Comparison of ENCODE assay signal across 20 cellular contexts in genomic region chr7:129642871-129643515, GRCh38. TPM values are rescaled to one million over a fixed set of nuclear protein-coding genes. Genes with fewer than 3 reads are reported as not detected.
DNase-seq lines count a peak whose midpoint lies in the region; ATAC-seq and TF ChIP-seq lines count a peak whose summit lies in the region.
"Had no signal": no experiment of that assay in that cellular context is flagged by ENCODE, and none has a peak within 500 bp of the region (broad histone marks: within the 10 kb centered on the region; RNA-seq: fewer than 3 reads in every experiment).

No MANE protein-coding gene starts in this region.

- no peaks in the 10 kb centered on the region; the same call in 2 of the 3 replicates for H3K9me3 Mint-ChIP-seq in GM23338
- no peaks in the 10 kb centered on the region for H3K9me3 Mint-ChIP-seq in activated naive CD4-positive, alpha-beta T cell treated with anti-CD3 and anti-CD28 coated beads for 36 hours
- H3K9me3 Mint-ChIP-seq: activated CD4-positive, alpha-beta T cell treated with anti-CD3 and anti-CD28 coated beads, Interleukin-2, amount 10 ng/mL, durations not matched to agents 24 days and 14 days; stimulated activated naive B cell treated with anti-CD40 and anti-IgM and Interleukin-4, amounts not matched to agents 10 μg/mL and 1 μg/mL and 100 μg/mL, for 72 hours had no signal

- H3F3A ChIP-seq in GM23338 (replicated peaks; ENCODE audit: low read depth) (peaks cover 9% of the 10 kb centered on the region), PC-3 (ENCODE audit: low read length, unreplicated experiment) (no peaks in the 10 kb centered on the region)

- H3K27ac Mint-ChIP-seq in GM23338: no peak overlapping the region; the same call in 1 of the 2 replicates
- no peak overlapping the region for H3K27ac Mint-ChIP-seq in activated naive CD4-positive, alpha-beta T cell treated with anti-CD3 and anti-CD28 coated beads for 36 hours
- H3K27ac Mint-ChIP-seq: activated CD4-positive, alpha-beta T cell treated with anti-CD3 and anti-CD28 coated beads, Interleukin-2, amount 10 ng/mL, durations not matched to agents 24 days and 14 days; stimulated activated naive B cell treated with anti-CD40 and anti-IgM and Interleukin-4, amounts not matched to agents 10 μg/mL and 1 μg/mL and 100 μg/mL, for 72 hours had no signal

- H3K4me2 ChIP-seq in GM23338 (no peak overlapping the region), PC-3 (ENCODE audit: low read length) (peak overlapping the region; percentile 59), fibroblast of lung (ENCODE audit: extremely low read depth, insufficient read depth, low read length) (peak overlapping the region; percentile 46), skeletal muscle satellite cell (ENCODE audit: low read length) (peak overlapping the region; percentile 53)

- no peaks in the 10 kb centered on the region for H3K27me3 Mint-ChIP-seq in GM23338 (ENCODE audit: insufficient read depth, low read depth, poor library complexity)
- no peaks in the 10 kb centered on the region for H3K27me3 Mint-ChIP-seq in activated naive CD4-positive, alpha-beta T cell treated with anti-CD3 and anti-CD28 coated beads for 36 hours (ENCODE audit: low read depth)
- H3K27me3 Mint-ChIP-seq: activated CD4-positive, alpha-beta T cell treated with anti-CD3 and anti-CD28 coated beads, Interleukin-2, amount 10 ng/mL, durations not matched to agents 24 days and 14 days; stimulated activated naive B cell treated with anti-CD40 and anti-IgM and Interleukin-4, amounts not matched to agents 10 μg/mL and 1 μg/mL and 100 μg/mL, for 72 hours had no signal

- POLR2A ChIA-PET in PC-3 (lab: Charles Lee; ENCODE audit: unreplicated experiment): interaction anchor here (0.6 kb wide), 2 partner anchors 14 to 502 kb away, joined by 3 to 5 read pairs; no protein-coding TSS in a partner anchor

- H3K4me3 ChIP-seq in GM23338: no peak overlapping the region
- no peak overlapping the region; the same call in 1 of the 2 replicates for H3K4me3 ChIP-seq in PC-3 (ENCODE audit: low read length)
- H3K4me3 ChIP-seq in fibroblast of lung (replicated peaks in 1 of 4; ENCODE audit: control extremely low read depth in 1 of 4, insufficient read depth in 1 of 4, low read depth in 3 of 4, low read length in 4 of 4): no peak overlapping the region
- H3K4me3 ChIP-seq in skeletal muscle satellite cell (ENCODE audit: low read length): no peak overlapping the region
- H3K4me3 ChIP-seq: adrenal gland, lower lobe of right lung, thyroid gland had no signal

- CTCF ChIA-PET in PC-3 (lab: Charles Lee): interaction anchor here (0.5 to 1.6 kb wide), 5 partner anchors 149 to 300 kb away, joined by 4 to 10 read pairs (median 7); no protein-coding TSS in a partner anchor
- CTCF ChIA-PET in activated naive CD4-positive, alpha-beta T cell treated with anti-CD3 and anti-CD28 coated beads for 36 hours (lab: Charles Lee): interaction anchor here (0.6 to 2.5 kb wide), 14 partner anchors 9 to 424 kb away, joined by 3 to 14 read pairs (median 4); no protein-coding TSS in a partner anchor

- no peak overlapping the region for H3K4me3 Mint-ChIP-seq in GM23338
- H3K4me3 Mint-ChIP-seq in activated naive CD4-positive, alpha-beta T cell treated with anti-CD3 and anti-CD28 coated beads for 36 hours: no peak overlapping the region
- H3K4me3 Mint-ChIP-seq: activated CD4-positive, alpha-beta T cell treated with anti-CD3 and anti-CD28 coated beads, Interleukin-2, amount 10 ng/mL, durations not matched to agents 24 days and 14 days; stimulated activated naive B cell treated with anti-CD40 and anti-IgM and Interleukin-4, amounts not matched to agents 10 μg/mL and 1 μg/mL and 100 μg/mL, for 72 hours had no signal

- peaks cover 62% of the 10 kb centered on the region for H3K79me2 ChIP-seq in GM23338 (replicated peaks; ENCODE audit: insufficient read depth)
- peaks cover 28% of the 10 kb centered on the region for H3K79me2 ChIP-seq in PC-3 (ENCODE audit: low read length)
- peaks cover 3% of the 10 kb centered on the region for H3K79me2 ChIP-seq in fibroblast of lung (ENCODE audit: control insufficient read depth, insufficient read depth, low read length)

- ATAC-seq in GM23338 (peak; percentile 21; the same call in 2 of the 3 replicates), PC-3 (no peak), GM19351 (IDR thresholded peaks at IDR 0.05; ENCODE audit: unreplicated experiment) (no peak)
- ATAC-seq: stimulated activated naive B cell treated with anti-CD40 and anti-IgM and Interleukin-4, amounts not matched to agents 10 μg/mL and 1 μg/mL and 100 μg/mL, for 72 hours had no signal

- TF ChIP-seq CTCF in GM23338 (conservative IDR thresholded peaks at IDR 0.05; ENCODE audit: low read depth in 2 of 2): no peak
- no peak for TF ChIP-seq CTCF in PC-3 (conservative IDR thresholded peaks at IDR 0.05; ENCODE audit: low read depth, low read length)
- no peak for TF ChIP-seq CTCF in fibroblast of lung (conservative IDR thresholded peaks at IDR 0.05 in 1 of 2, IDR thresholded peaks at IDR 0.05 in 1 of 2; ENCODE audit: low read depth in 1 of 2, low read length in 2 of 2)

- H3K9me2 ChIP-seq in GM23338 (ENCODE audit: insufficient read depth): no peaks in the 10 kb centered on the region
- H3K9me2 ChIP-seq in PC-3 (replicated peaks; ENCODE audit: low read length): no peaks in the 10 kb centered on the region

- DNase-seq in GM23338 (ENCODE audit: low spot score) (no peak), PC-3 (no peak), fibroblast of lung (ENCODE audit: low read depth in 2 of 2) (peak in 1 of 2 donors; percentile 50), SIG-M5 treated with dmso at 0.1 percent for 504 hours (lab: John Stamatoyannopoulos, UW; ENCODE audit: unreplicated experiment) (no peak)
- no peak for DNase-seq in activated naive CD4-positive, alpha-beta T cell treated with anti-CD3 and anti-CD28 coated beads for 36 hours
- DNase-seq: activated CD4-positive, alpha-beta T cell treated with anti-CD3 and anti-CD28 coated beads, Interleukin-2, amount 10 ng/mL, durations not matched to agents 24 days and 14 days; activated CD8-positive, alpha-beta memory T cell treated with anti-CD3 and anti-CD28 coated beads, Interleukin-2, amount 50 U/mL, for 4 hours; activated effector memory CD4-positive, alpha-beta T cell treated with Interleukin-2 at 50 U/mL for 16 hours; adrenal gland; AML-193; Caco-2; central memory CD4-positive, alpha-beta T cell; effector CD4-positive, alpha-beta T cell; lower lobe of right lung; NCI-H1436 treated with DMSO at 0.1 percent for 48 hours; NCI-H345; stimulated activated naive B cell treated with anti-CD40 and anti-IgM and Interleukin-4, amounts not matched to agents 10 μg/mL and 1 μg/mL and 100 μg/mL, for 72 hours; thyroid gland had no signal

- H3K27me3 ChIP-seq in GM23338 (ENCODE audit: insufficient read depth): no peaks in the 10 kb centered on the region
- no peaks in the 10 kb centered on the region for H3K27me3 ChIP-seq in PC-3 (ENCODE audit: low read length)
- no peaks in the 10 kb centered on the region for H3K27me3 ChIP-seq in fibroblast of lung (ENCODE audit: control insufficient read depth, insufficient read depth, low read length)
- H3K27me3 ChIP-seq in skeletal muscle satellite cell (ENCODE audit: control insufficient read depth, insufficient read depth, low read length): no peaks in the 10 kb centered on the region
- H3K27me3 ChIP-seq: adrenal gland, thyroid gland had no signal

- H3K9me3 ChIP-seq in PC-3 (ENCODE audit: low read length) (no peaks in the 10 kb centered on the region), fibroblast of lung (ENCODE audit: control insufficient read depth, insufficient read depth, low read depth, low read length) (no peaks in the 10 kb centered on the region), skeletal muscle satellite cell (replicated peaks; ENCODE audit: low read length) (no peaks in the 10 kb centered on the region)
- H3K9me3 ChIP-seq: adrenal gland, Caco-2, lower lobe of right lung, thyroid gland had no signal

- no peak overlapping the region for H3K9ac ChIP-seq in PC-3 (ENCODE audit: low read length)
- H3K9ac ChIP-seq in fibroblast of lung (ENCODE audit: insufficient read depth, low read length): no peak overlapping the region
- no peak overlapping the region for H3K9ac ChIP-seq in skeletal muscle satellite cell (ENCODE audit: low read depth, low read length)

- no peak overlapping the region for H3K27ac ChIP-seq in GM23338 (ENCODE audit: low read depth)
- no peak overlapping the region for H3K27ac ChIP-seq in PC-3 (ENCODE audit: low read length)
- no peak overlapping the region for H3K27ac ChIP-seq in fibroblast of lung (ENCODE audit: insufficient read depth, low read length)
- H3K27ac ChIP-seq: adrenal gland, lower lobe of right lung, thyroid gland had no signal

- H3K36me3 Mint-ChIP-seq in GM23338 (ENCODE audit: low read depth): 0 out of 3 replicates have a peak, but pooled peaks cover 2% of the 10 kb centered on the region
- peaks cover 3% of the 10 kb centered on the region for H3K36me3 Mint-ChIP-seq in activated naive CD4-positive, alpha-beta T cell treated with anti-CD3 and anti-CD28 coated beads for 36 hours (ENCODE audit: low read depth)

- peaks cover 24% of the 10 kb centered on the region for H4K20me1 ChIP-seq in GM23338 (replicated peaks; ENCODE audit: insufficient read depth)
- no peaks in the 10 kb centered on the region for H4K20me1 ChIP-seq in PC-3 (ENCODE audit: low read length)
- no peaks in the 10 kb centered on the region for H4K20me1 ChIP-seq in fibroblast of lung (ENCODE audit: control insufficient read depth, extremely low read depth, insufficient read depth, low read length)

- no peak overlapping the region for H2AFZ ChIP-seq in GM23338
- no peak overlapping the region for H2AFZ ChIP-seq in PC-3 (ENCODE audit: low read length)
- H2AFZ ChIP-seq in fibroblast of lung (ENCODE audit: low read length): no peak overlapping the region

- no TSS peak for BruUV-seq in PC-3 (replicated peaks; lab: Mats Ljungman, UMichigan)

- intact Hi-C loops in PC-3 (cut with micrococcal nuclease): loop anchor here (5.0 kb wide), 2 partner anchors 61 to 151 kb away; no protein-coding TSS in a partner anchor
- intact Hi-C loops in activated naive CD4-positive, alpha-beta T cell treated with anti-CD3 and anti-CD28 coated beads for 36 hours (cut with micrococcal nuclease): no loop called here

- H3K36me3 ChIP-seq in GM23338 (ENCODE audit: insufficient read depth): no peaks in the 10 kb centered on the region
- no peaks in the 10 kb centered on the region for H3K36me3 ChIP-seq in PC-3 (ENCODE audit: low read depth, low read length)
- no peaks in the 10 kb centered on the region for H3K36me3 ChIP-seq in fibroblast of lung (ENCODE audit: control insufficient read depth, insufficient read depth, low read length)
- H3K36me3 ChIP-seq in skeletal muscle satellite cell (ENCODE audit: insufficient read depth, low read length): no peaks in the 10 kb centered on the region
- H3K36me3 ChIP-seq: adrenal gland, thyroid gland had no signal

- H3K4me1 Mint-ChIP-seq in GM23338: peaks cover 29% of the 10 kb centered on the region
- H3K4me1 Mint-ChIP-seq in activated naive CD4-positive, alpha-beta T cell treated with anti-CD3 and anti-CD28 coated beads for 36 hours (ENCODE audit: low read depth): peaks cover 23% of the 10 kb centered on the region

- H3K4me1 ChIP-seq in GM23338 (ENCODE audit: insufficient read depth) (peaks cover 35% of the 10 kb centered on the region), PC-3 (ENCODE audit: insufficient read depth, low read length) (peaks cover 21% of the 10 kb centered on the region), fibroblast of lung (ENCODE audit: control insufficient read depth, extremely low read depth, insufficient read depth, low read length) (peaks cover 4% of the 10 kb centered on the region), skeletal muscle satellite cell (ENCODE audit: control insufficient read depth, insufficient read depth, low read length) (peaks cover 11% of the 10 kb centered on the region)
- H3K4me1 ChIP-seq: Caco-2, thyroid gland had no signal

RNA-seq across cellular contexts. Expression of gene NRF1, which starts 31.5 kb away (rescaled TPM):
- total RNA-seq in GM23338 (2014; rRNA removed; shearing (Covaris generic)): 24.6 and 26.7 TPM in 2 replicates
- 4.8 and 5.3 TPM in 2 replicates for polyA plus RNA-seq in GM23338 (2016; fragmentation: Nextera tagmentation; extraction: Ambion mirVana)
- total RNA-seq in PC-3 (2014; rRNA removed): 13.6 and 21.1 TPM in 2 replicates
- 12.6 and 15.5 TPM in 2 replicates for total RNA-seq in fibroblast of lung
- polyA plus RNA-seq in fibroblast of lung: 7.3 and 11.3 TPM in 2 replicates
- 6.4 and 9.0 TPM in 2 replicates for polyA plus RNA-seq in fibroblast of lung (2012)
- polyA minus RNA-seq in fibroblast of lung (ENCODE audit: low replicate concordance): 27.9 and 33.2 TPM in 2 replicates
- total RNA-seq in skeletal muscle satellite cell (2012; rRNA removed): 8.1 and 10.7 TPM in 2 replicates
- total RNA-seq in activated naive CD4-positive, alpha-beta T cell treated with anti-CD3 and anti-CD28 coated beads for 36 hours: 10 to 100 TPM; 18.5 to 21.5 TPM
